In genomic region chr1:196609114-196609737, GRCh38 we compare ENCODE assay signal across 1 cellular context.
TF ChIP-seq lines count a peak whose summit lies in the region.

No MANE protein-coding gene starts in this region.

TF ChIP-seq in K562, 482 proteins besides CTCF, POLR2A, EP300 and RAD21 (continued from another document):
- TF ChIP-seq ZBTB33 (CRISPR knock-in tag; IDR thresholded peaks at IDR 0.05) = 0 out of 2 replicates have a peak, but pooled peaks have one; percentile 7
- TF ChIP-seq NKRF (IDR thresholded peaks at IDR 0.05; ENCODE audit: borderline replicate concordance) = no peak
